In the genomic region with DNA sequence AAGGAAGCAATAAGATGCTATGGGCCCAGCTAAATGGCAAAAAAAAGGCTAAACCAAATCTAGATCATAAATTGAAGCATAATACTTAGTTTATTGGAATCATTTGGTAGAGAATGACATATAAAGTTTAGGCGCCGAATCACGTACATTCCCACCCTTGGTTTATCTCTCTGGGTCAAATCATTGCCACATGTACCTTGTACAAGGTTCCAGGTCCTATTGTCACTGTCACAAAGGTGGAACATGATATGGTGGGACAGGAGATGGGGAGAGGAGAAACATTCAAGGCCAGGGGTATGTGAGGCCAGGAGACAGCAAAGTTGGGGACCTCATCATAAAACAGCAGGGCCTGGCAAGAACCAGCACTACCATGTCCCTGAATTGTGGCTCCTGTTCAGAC, we compare ENCODE assay signal across 16 cellular contexts. TPM values are rescaled to one million over a fixed set of nuclear protein-coding genes. Genes with fewer than 3 reads are reported as not detected.
DNase-seq lines count a peak whose midpoint lies in the region; ATAC-seq and TF ChIP-seq lines count a peak whose summit lies in the region.
"Had no signal": no experiment of that assay in that cellular context is flagged by ENCODE, and none has a peak within 500 bp of the region (broad histone marks: within the 10 kb centered on the region; RNA-seq: fewer than 3 reads in every experiment).

No MANE protein-coding gene starts in this region.

- no peak overlapping the region for H3K27ac ChIP-seq in IMR-90 (ENCODE audit: insufficient read depth, low read length)
- no peak overlapping the region for H3K27ac ChIP-seq in endodermal cell (ENCODE audit: low read depth, low read length)
- peak overlapping the region; percentile 12 for H3K27ac ChIP-seq in suprapubic skin
- H3K27ac ChIP-seq: SJSA1 had no signal

- H2AK9ac ChIP-seq in IMR-90 (replicated peaks; ENCODE audit: low read depth, low read length, poor library complexity): no peak overlapping the region

- no peak for ATAC-seq in IMR-90 (ENCODE audit: low read depth)
- ATAC-seq in mucosa of descending colon: peak; percentile 59
- no peak for ATAC-seq in HG03469 (IDR thresholded peaks at IDR 0.05; ENCODE audit: unreplicated experiment)
- ATAC-seq: CD8-positive, alpha-beta T cell; GM23338; K562 had no signal

- 0 out of 2 replicates have a peak overlapping the region, but pooled peaks have one; percentile 5 for H2BK120ac ChIP-seq in IMR-90 (ENCODE audit: low read depth, low read length)

- no peak overlapping the region for H4K8ac ChIP-seq in IMR-90 (ENCODE audit: low read depth in 2 of 2, low read length in 2 of 2)

- no peak for DNase-seq in IMR-90
- no peak for DNase-seq in endodermal cell
- no peak for DNase-seq in mucosa of descending colon
- no peak for DNase-seq in suprapubic skin (ENCODE audit: low spot score in 2 of 2)
- DNase-seq in stimulated activated CD4-positive, alpha-beta T cell treated with anti-CD3 and anti-CD28 coated beads, Interleukin-4, amount 100 ng/mL, for 4 hours: no peak
- no peak for DNase-seq in foreskin fibroblast
- DNase-seq in NCI-H2196 treated with DMSO at 0.1 percent for 48 hours (lab: John Stamatoyannopoulos, UW; ENCODE audit: unreplicated experiment): no peak
- DNase-seq: CD8-positive, alpha-beta T cell; DND-41; GDM1; NCI-H1694 treated with DMSO at 0.1 percent for 48 hours had no signal

- H2BK20ac ChIP-seq in IMR-90 (ENCODE audit: low read depth, low read length): no peak overlapping the region

- H3K4me2 ChIP-seq in IMR-90 (ENCODE audit: low read depth, low read length): no peak overlapping the region
- H3K4me2 ChIP-seq: GM23338 had no signal

- H3K56ac ChIP-seq in IMR-90 (ENCODE audit: extremely low read depth, insufficient read depth, low read length): no peak overlapping the region

- no CpG with 5 or more reads among the region's 3 CpGs for WGBS in IMR-90 (ENCODE audit: extremely low coverage in 2 of 2, insufficient read length in 1 of 2), 2 experiments
- WGBS in endodermal cell (ENCODE audit: insufficient coverage in 1 of 2, insufficient read length in 1 of 2), 2 experiments: 98 to 100% methylated on average over 3 of the region's 3 CpGs
- WGBS in suprapubic skin: 95% methylated on average over 3 of the region's 3 CpGs

- H3K23ac ChIP-seq in IMR-90 (ENCODE audit: low read depth, low read length): 0 out of 2 replicates have a peak overlapping the region, but pooled peaks have one; percentile 48

- peaks cover 5 to 19% of the 10 kb centered on the region in 2 experiments; a peak in 3 of 4 replicates for H3K79me1 ChIP-seq in IMR-90 (ENCODE audit: low read depth in 1 of 2, low read length in 2 of 2)

- in situ Hi-C loops in IMR-90 (cut with MboI; ENCODE audit: low sequenced_read_pairs): no loop called here

- no peak overlapping the region; the same call in 1 of the 2 replicates for H3K4ac ChIP-seq in IMR-90 (ENCODE audit: low read depth, low read length)

- peaks cover 8% of the 10 kb centered on the region for H3K4me1 ChIP-seq in IMR-90 (ENCODE audit: control insufficient read depth, insufficient read depth, low read length)
- no peaks in the 10 kb centered on the region for H3K4me1 ChIP-seq in endodermal cell (ENCODE audit: control insufficient read depth, insufficient read depth, low read length)
- peaks cover 18% of the 10 kb centered on the region for H3K4me1 ChIP-seq in mucosa of descending colon (ENCODE audit: low read depth)
- H3K4me1 ChIP-seq in suprapubic skin: peaks cover 13% of the 10 kb centered on the region

- H3K9me3 Mint-ChIP-seq in endodermal cell: no peaks in the 10 kb centered on the region
- H3K9me3 Mint-ChIP-seq: CD8-positive, alpha-beta T cell; GM23338 had no signal

- H3K9me3 ChIP-seq in IMR-90 (ENCODE audit: control insufficient read depth, insufficient read depth, low read length) (no peaks in the 10 kb centered on the region), endodermal cell (ENCODE audit: control insufficient read depth, low read length) (peaks cover 7% of the 10 kb centered on the region), mucosa of descending colon (no peaks in the 10 kb centered on the region), suprapubic skin (no peaks in the 10 kb centered on the region)
- H3K9me3 ChIP-seq: SJSA1 had no signal

- intact Hi-C loops in IMR-90 (cut with micrococcal nuclease) (no loop called here), mucosa of descending colon (cut with DNase I, micrococcal nuclease) (no loop called here)

- dilution Hi-C loops in IMR-90 (cut with HindIII; ENCODE audit: low sequenced_read_pairs, unreplicated experiment): no loop called here

- no peaks in the 10 kb centered on the region for H3K36me3 ChIP-seq in IMR-90 (ENCODE audit: control insufficient read depth, insufficient read depth, low read length)
- H3K36me3 ChIP-seq in endodermal cell (ENCODE audit: control insufficient read depth, insufficient read depth, low read length): peaks cover 12% of the 10 kb centered on the region
- H3K36me3 ChIP-seq in mucosa of descending colon (ENCODE audit: low read depth): no peaks in the 10 kb centered on the region
- H3K36me3 ChIP-seq in suprapubic skin: no peaks in the 10 kb centered on the region
- H3K36me3 ChIP-seq: SJSA1 had no signal

- BruUV-seq in IMR-90 (replicated peaks; lab: Mats Ljungman, UMichigan): no TSS peak

- TF ChIP-seq RAD21 in IMR-90 (IDR thresholded peaks at IDR 0.05; ENCODE audit: low read length): no peak

- H3K4me1 Mint-ChIP-seq in endodermal cell: peaks cover 33% of the 10 kb centered on the region

- peak overlapping the region; percentile 39; the same call in 1 of the 2 replicates for H2AK5ac ChIP-seq in IMR-90 (ENCODE audit: low read depth, low read length)

- H2BK5ac ChIP-seq in IMR-90 (ENCODE audit: low read depth, low read length, poor library complexity, severe bottlenecking): no peak overlapping the region

- no peak overlapping the region for H3K9ac ChIP-seq in IMR-90 (ENCODE audit: low read depth, low read length)
- no peak overlapping the region for H3K9ac ChIP-seq in endodermal cell (ENCODE audit: extremely low read depth, low read length, poor library complexity, severe bottlenecking)

- H2AFZ ChIP-seq in IMR-90 (replicated peaks; ENCODE audit: low read length, poor library complexity): no peak overlapping the region
- H2AFZ ChIP-seq: GM23338 had no signal

- CTCF ChIA-PET in IMR-90 (lab: Yijun Ruan, JAX): no interaction called here

- TF ChIP-seq EP300 in suprapubic skin (IDR thresholded peaks at IDR 0.05): no peak

- H4K91ac ChIP-seq in IMR-90 (ENCODE audit: insufficient read depth, low read depth, low read length): no peak overlapping the region

- no peaks in the 10 kb centered on the region for H3K27me3 Mint-ChIP-seq in endodermal cell (ENCODE audit: insufficient read depth)

- H3K4me3 Mint-ChIP-seq in endodermal cell: no peak overlapping the region
- H3K4me3 Mint-ChIP-seq: B cell; CD8-positive, alpha-beta T cell; GM23338 had no signal

- H4K5ac ChIP-seq in IMR-90 (ENCODE audit: low read depth, low read length): no peak overlapping the region

- TF ChIP-seq CTCF in IMR-90 (conservative IDR thresholded peaks at IDR 0.05; ENCODE audit: low read depth, low read length) (no peak), endodermal cell (conservative IDR thresholded peaks at IDR 0.05) (no peak), mucosa of descending colon (IDR thresholded peaks at IDR 0.05) (no peak), suprapubic skin (IDR thresholded peaks at IDR 0.05) (no peak), foreskin fibroblast (IDR thresholded peaks at IDR 0.05; ENCODE audit: low read depth, low read length) (no peak)

- TF ChIP-seq POLR2A in IMR-90 (IDR thresholded peaks at IDR 0.05; ENCODE audit: low read depth, low read length) (no peak), suprapubic skin (IDR thresholded peaks at IDR 0.05) (no peak)

- H3K4me3 ChIP-seq in IMR-90 (ENCODE audit: insufficient read depth, low read depth, low read length): no peak overlapping the region
- H3K4me3 ChIP-seq in endodermal cell (ENCODE audit: low read length): no peak overlapping the region
- no peak overlapping the region for H3K4me3 ChIP-seq in mucosa of descending colon
- H3K4me3 ChIP-seq in suprapubic skin: no peak overlapping the region
- no peak overlapping the region for H3K4me3 ChIP-seq in foreskin fibroblast (ENCODE audit: low read depth in 1 of 2, low read length in 2 of 2)
- H3K4me3 ChIP-seq: GM23338, K562, SJSA1 had no signal

- peak overlapping the region; percentile 64 for H3K27ac Mint-ChIP-seq in endodermal cell
- H3K27ac Mint-ChIP-seq: B cell; CD8-positive, alpha-beta T cell; GM23338 had no signal

- no peak overlapping the region for H3K18ac ChIP-seq in IMR-90 (ENCODE audit: low read depth, low read length)

- H3K36me3 Mint-ChIP-seq in endodermal cell (ENCODE audit: low read depth): peaks cover 12% of the 10 kb centered on the region
- H3K36me3 Mint-ChIP-seq: CD8-positive, alpha-beta T cell had no signal

- 0 out of 3 replicates have a peak overlapping the region, but pooled peaks have one; percentile 19 for H2BK15ac ChIP-seq in IMR-90 (ENCODE audit: low read depth, low read length)

- H3K14ac ChIP-seq in IMR-90 (replicated peaks; ENCODE audit: low read depth, low read length): no peak overlapping the region

- H3K27me3 ChIP-seq in IMR-90 (ENCODE audit: control insufficient read depth, insufficient read depth, low read length) (no peaks in the 10 kb centered on the region), endodermal cell (ENCODE audit: control insufficient read depth, insufficient read depth, low read length, poor library complexity, severe bottlenecking) (no peaks in the 10 kb centered on the region), suprapubic skin (no peaks in the 10 kb centered on the region)
- H3K27me3 ChIP-seq: SJSA1 had no signal

- no peaks in the 10 kb centered on the region for H4K20me1 ChIP-seq in IMR-90 (ENCODE audit: insufficient read depth, low read length)

- POLR2A ChIA-PET in IMR-90 (lab: Charles Lee; ENCODE audit: unreplicated experiment): no interaction called here

- peaks cover 4% of the 10 kb centered on the region for H3K9me1 ChIP-seq in IMR-90 (ENCODE audit: insufficient read depth, low read length)

TF ChIP-seq in IMR-90, 13 proteins besides CTCF, POLR2A, EP300 and RAD21 (continues in another document):
- TF ChIP-seq SMC3 (IDR thresholded peaks at IDR 0.05; ENCODE audit: low read depth, low read length) (no peak), MAFK (IDR thresholded peaks at IDR 0.05; ENCODE audit: low read depth, low read length) (no peak)

RNA-seq across cellular contexts. Expression of a gene that starts 13.4 kb away (rescaled TPM):
- total RNA-seq in IMR-90 (2012; rRNA removed): 0.90 and 1.1 TPM in 2 replicates
- 1.7 and 2.0 TPM in 2 replicates for polyA plus RNA-seq in IMR-90 (2012; rRNA removed)
- 0.78 and 1.8 TPM in 2 replicates for polyA plus RNA-seq in IMR-90 (2012; cell fraction: cytosol; rRNA removed)
- 1.3 and 2.3 TPM in 2 replicates for polyA plus RNA-seq in IMR-90 (2012; cell fraction: nucleus; rRNA removed; ENCODE audit: low replicate concordance)
- total RNA-seq in endodermal cell: 10 to 100 TPM; 29.2 to 32.2 TPM
- polyA plus RNA-seq in endodermal cell (2013, experiment 1 of 2): 16.8 TPM
- 15.4 TPM for polyA plus RNA-seq in endodermal cell (2013, experiment 2 of 2)
- 10 to 100 TPM; 10.4 to 23.5 (median 14.8) TPM for total RNA-seq in mucosa of descending colon
- total RNA-seq in suprapubic skin: 10 to 100 TPM; 18.2 to 42.7 (median 28.6) TPM
